34 cellular contexts compared by ENCODE assay signal in genomic region chr2:138007431-138007830, GRCh38.
"Had no signal": no experiment of that assay in that cellular context is flagged by ENCODE, and none has a peak within 500 bp of the region (broad histone marks: within the 10 kb centered on the region; RNA-seq: fewer than 3 reads in every experiment).

No MANE protein-coding gene starts in this region.

- H3K27me3 ChIP-seq: MG63 had no signal

- H3K9me3 ChIP-seq: MG63 had no signal

- H3K9ac ChIP-seq: KMS-11 had no signal

- H3K36me3 ChIP-seq: MG63 had no signal

- H3K4me3 ChIP-seq: MG63 had no signal

- H3K4me2 ChIP-seq: KMS-11 had no signal

- H3K27ac ChIP-seq: KMS-11 had no signal

- DNase-seq: Karpas-422, Kasumi-1, MG63, MM.1S, MV-4-11, NCI-H1048, NCI-H1092, NCI-H1092 treated with DMSO at 0.1 percent for 48 hours, NCI-H1105, NCI-H1105 treated with DMSO at 0.1 percent for 48 hours, NCI-H1417, NCI-H1417 treated with DMSO at 0.1 percent for 48 hours, NCI-H1436, NCI-H1436 treated with DMSO at 0.1 percent for 48 hours, NCI-H146, NCI-H1694, NCI-H1694 treated with DMSO at 0.1 percent for 48 hours, NCI-H187, NCI-H187 treated with DMSO at 0.1 percent for 48 hours, NCI-H1930, NCI-H2029, NCI-H2029 treated with DMSO at 0.1 percent for 48 hours, NCI-H2081, NCI-H2081 treated with DMSO at 0.1 percent for 48 hours, NCI-H2107, NCI-H2171, NCI-H2171 treated with DMSO at 0.1 percent for 48 hours, NCI-H2227 treated with DMSO at 0.1 percent for 48 hours, NCI-H226, NCI-H345, NCI-H446, NCI-H446 treated with DMSO at 0.1 percent for 48 hours, NCI-H510A had no signal
